22 cellular contexts compared by ENCODE assay signal in the genomic region with DNA sequence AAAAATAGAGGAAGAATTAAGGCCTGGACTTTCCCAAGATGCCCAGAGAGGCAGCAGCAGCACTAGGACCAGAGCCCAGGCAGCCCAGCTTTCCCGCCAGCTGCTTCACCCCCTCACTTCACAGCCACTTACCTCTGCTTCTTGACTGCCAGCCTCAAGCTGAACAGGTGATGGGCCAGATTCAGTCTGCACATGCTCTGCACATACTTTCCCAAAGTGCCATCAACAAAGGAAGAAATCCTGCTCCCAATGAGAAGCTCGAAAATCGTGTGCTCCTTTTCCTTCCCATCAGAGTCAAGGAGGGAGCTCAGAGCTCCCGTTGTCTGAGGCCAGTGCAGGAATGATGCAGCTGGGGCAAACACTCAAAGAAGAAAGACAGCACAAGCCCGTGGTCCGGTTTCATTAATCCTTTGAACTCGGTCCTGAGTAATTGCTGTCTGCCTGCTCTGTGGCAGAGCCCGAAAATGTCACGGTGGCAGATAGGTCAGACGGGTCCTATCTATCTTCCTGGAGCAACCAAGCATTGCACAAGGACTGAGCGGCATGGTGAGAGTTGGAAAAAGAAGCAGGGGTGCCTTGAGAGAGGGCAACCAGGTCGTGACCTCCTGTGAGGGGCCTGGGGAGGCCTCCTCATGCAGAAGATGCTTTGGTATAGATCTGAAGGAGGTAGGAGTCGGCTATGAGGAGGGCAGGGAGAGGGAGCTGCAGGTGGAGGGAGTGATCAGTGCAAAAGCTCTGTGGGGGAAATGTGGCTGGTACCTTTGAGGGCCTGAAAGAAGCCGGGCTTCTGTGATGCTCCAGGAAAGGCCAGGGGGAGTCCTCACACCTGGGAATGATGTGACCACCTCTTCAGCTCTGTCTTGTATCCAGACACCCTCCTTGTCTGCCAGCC. TPM values are rescaled to one million over a fixed set of nuclear protein-coding genes. Genes with fewer than 3 reads are reported as not detected.
DNase-seq lines count a peak whose midpoint lies in the region; TF ChIP-seq lines count a peak whose summit lies in the region.
"Had no signal": no experiment of that assay in that cellular context is flagged by ENCODE, and none has a peak within 500 bp of the region (broad histone marks: within the 10 kb centered on the region; RNA-seq: fewer than 3 reads in every experiment).

No MANE protein-coding gene starts in this region.

- peaks cover 0 to 23% (median 6%) of the 10 kb centered on the region in 4 donors for H3K4me1 ChIP-seq in tibial nerve

- POLR2A ChIA-PET in RWPE1 (lab: Yijun Ruan, JAX; ENCODE audit: low non-redundant PET): no interaction called here

- no peaks in the 10 kb centered on the region for H3K36me3 ChIP-seq in tibial nerve
- H3K36me3 ChIP-seq: BLaER1 treated with 17β-estradiol and CSF1 and Interleukin-3, amounts not matched to agents 10 nM and 100 nM; ovary; suprapubic skin had no signal

- TF ChIP-seq POLR2A in tibial nerve (IDR thresholded peaks at IDR 0.05): no peak

- DNase-seq in GM03348 (ENCODE audit: low spot score) (peak; percentile 2), RWPE1 (ENCODE audit: low spot score) (no peak), left kidney (ENCODE audit: low read depth, low spot score) (peak; percentile 71), immature natural killer cell (no peak), tibial nerve (ENCODE audit: low spot score in 2 of 2) (no peak), NCI-H2171 treated with DMSO at 0.1 percent for 48 hours (lab: John Stamatoyannopoulos, UW) (no peak)
- DNase-seq in stimulated activated CD4-positive, alpha-beta T cell treated with anti-CD3 and anti-CD28 coated beads, Interleukin-4, amount 100 ng/mL, for 24 hours: no peak
- DNase-seq: naive B cell, T-helper 9 cell had no signal

- peaks cover 0 to 26% of the 10 kb centered on the region in 2 donors for H3K27me3 ChIP-seq in tibial nerve
- H3K27me3 ChIP-seq: ovary had no signal

- no peak overlapping the region for H3K4me3 Mint-ChIP-seq in immature natural killer cell
- H3K4me3 Mint-ChIP-seq: activated CD4-positive, alpha-beta T cell treated with anti-CD3 and anti-CD28 coated beads, Interleukin-2, amount 10 ng/mL, durations not matched to agents 7 days and 5 days; activated naive CD8-positive, alpha-beta T cell; naive B cell; stimulated activated effector memory CD8-positive, alpha-beta T cell treated with anti-CD3 and anti-CD28 coated beads, Interleukin-12 subunit alpha, Interleukin-12 subunit beta, amount 100 ng/mL, for 72 hours had no signal

- H3K9me3 Mint-ChIP-seq in immature natural killer cell: peaks cover 0 to 2% (median 0%) of the 10 kb centered on the region in 6 donors
- H3K9me3 Mint-ChIP-seq: activated CD4-positive, alpha-beta T cell treated with anti-CD3 and anti-CD28 coated beads, Interleukin-2, amount 10 ng/mL, durations not matched to agents 7 days and 5 days; stimulated activated effector memory CD8-positive, alpha-beta T cell treated with anti-CD3 and anti-CD28 coated beads, Interleukin-12 subunit alpha, Interleukin-12 subunit beta, amount 100 ng/mL, for 72 hours had no signal

- CTCF ChIA-PET in RWPE1 (lab: Yijun Ruan, JAX): interaction anchor here (0.6 to 2.9 kb wide), 26 partner anchors 8 to 1922 kb away, joined by 3 to 27 read pairs (median 6); partner anchors contain the start of gene NEUROG1

- TF ChIP-seq CTCF in 22Rv1 (IDR thresholded peaks at IDR 0.05): peak; percentile 75
- TF ChIP-seq CTCF in RWPE1 (conservative IDR thresholded peaks at IDR 0.05; ENCODE audit: low read depth): peak; percentile 42
- no peak for TF ChIP-seq CTCF in tibial nerve (IDR thresholded peaks at IDR 0.05)

- H3K4me3 ChIP-seq in tibial nerve: no peak overlapping the region
- H3K4me3 ChIP-seq: BLaER1 treated with 17β-estradiol and CSF1 and Interleukin-3, amounts not matched to agents 10 nM and 100 nM; ovary; smooth muscle cell; suprapubic skin had no signal

- H3K36me3 Mint-ChIP-seq in immature natural killer cell: no peaks in the 10 kb centered on the region
- H3K36me3 Mint-ChIP-seq: activated naive CD8-positive, alpha-beta T cell; naive B cell; stimulated activated effector memory CD8-positive, alpha-beta T cell treated with anti-CD3 and anti-CD28 coated beads, Interleukin-12 subunit alpha, Interleukin-12 subunit beta, amount 100 ng/mL, for 72 hours had no signal

- H3K27me3 Mint-ChIP-seq in immature natural killer cell (ENCODE audit: low read depth in 3 of 3): peaks cover 7 to 13% (median 12%) of the 10 kb centered on the region in 3 donors

- H3K27ac Mint-ChIP-seq in immature natural killer cell: no peak overlapping the region
- H3K27ac Mint-ChIP-seq: activated CD4-positive, alpha-beta T cell treated with anti-CD3 and anti-CD28 coated beads, Interleukin-2, amount 10 ng/mL, durations not matched to agents 7 days and 5 days; activated naive CD8-positive, alpha-beta T cell; naive B cell; stimulated activated effector memory CD8-positive, alpha-beta T cell treated with anti-CD3 and anti-CD28 coated beads, Interleukin-12 subunit alpha, Interleukin-12 subunit beta, amount 100 ng/mL, for 72 hours had no signal

- H3K4me1 Mint-ChIP-seq in immature natural killer cell: peaks cover 0 to 3% of the 10 kb centered on the region in 2 donors
- H3K4me1 Mint-ChIP-seq: stimulated activated effector memory CD8-positive, alpha-beta T cell treated with anti-CD3 and anti-CD28 coated beads, Interleukin-12 subunit alpha, Interleukin-12 subunit beta, amount 100 ng/mL, for 72 hours had no signal

- 59 to 62% methylated on average over 14 of the region's 14 CpGs for WGBS in tibial nerve, 2 donors

- no peaks in the 10 kb centered on the region for H3K9me3 ChIP-seq in tibial nerve
- H3K9me3 ChIP-seq: ovary, suprapubic skin had no signal

- no peak for TF ChIP-seq EP300 in tibial nerve (IDR thresholded peaks at IDR 0.05)

- no peak overlapping the region for H3K27ac ChIP-seq in 22Rv1
- H3K27ac ChIP-seq in RWPE1: no peak overlapping the region
- no peak overlapping the region for H3K27ac ChIP-seq in tibial nerve
- H3K27ac ChIP-seq: BLaER1 treated with 17β-estradiol and CSF1 and Interleukin-3, amounts not matched to agents 10 nM and 100 nM; ovary; suprapubic skin had no signal

RNA-seq across cellular contexts. Expression of gene SLC25A48, which starts 3.8 kb away (rescaled TPM):
- not detected for polyA plus RNA-seq in immature natural killer cell
- total RNA-seq in tibial nerve: 10 to 100 TPM; 59.4 to 91.2 (median 72.1) TPM
- total RNA-seq: activated CD4-positive, alpha-beta T cell treated with anti-CD3 and anti-CD28 coated beads, Interleukin-2, amount 10 ng/mL, durations not matched to agents 7 days and 5 days; cardiac septum; dermis blood vessel endothelial cell; G401; Right ventricle myocardium inferior had no signal
- polyA plus RNA-seq: aorta, ovary had no signal

Comparison
In these comparisons a context has a peak if more than half of its experiments do, and no peak if none do; other contexts are left out.
1. CTCF ChIP-seq: peak in 22Rv1 (single experiment) and RWPE1 (single experiment); none in tibial nerve (0 of 5).
2. DNase-seq: peak in GM03348 (single experiment) and left kidney (single experiment); none in RWPE1 (single experiment), stimulated activated CD4-positive, alpha-beta T cell treated with anti-CD3 and anti-CD28 coated beads, Interleukin-4, amount 100 ng/mL, for 24 hours (single experiment), immature natural killer cell (0 of 3), tibial nerve (0 of 2) and NCI-H2171 treated with DMSO at 0.1 percent for 48 hours (single experiment).